In genomic region chr1:24908591-24909259, GRCh38 we compare ENCODE assay signal across 17 cellular contexts. TPM values are rescaled to one million over a fixed set of nuclear protein-coding genes. Genes with fewer than 3 reads are reported as not detected.
DNase-seq lines count a peak whose midpoint lies in the region; ATAC-seq and TF ChIP-seq lines count a peak whose summit lies in the region.
"Had no signal": no experiment of that assay in that cellular context is flagged by ENCODE, and none has a peak within 500 bp of the region (broad histone marks: within the 10 kb centered on the region; RNA-seq: fewer than 3 reads in every experiment).

No MANE protein-coding gene starts in this region.

- H3K36me3 ChIP-seq in iPS-20b (ENCODE audit: insufficient read depth, low read depth, low read length) (no peaks in the 10 kb centered on the region), upper lobe of right lung (no peaks in the 10 kb centered on the region)
- H3K36me3 ChIP-seq: adrenal gland had no signal

- no peak overlapping the region for H3K4me3 Mint-ChIP-seq in activated naive CD4-positive, alpha-beta T cell treated with anti-CD3 and anti-CD28 coated beads, Interleukin-2, amount 50 U/mL, for 24 hours
- no peak overlapping the region for H3K4me3 Mint-ChIP-seq in T-cell
- H3K4me3 Mint-ChIP-seq: activated B cell treated with CpG ODN at 0.5 μM for 24 hours had no signal

- H3K4me3 ChIP-seq in iPS-20b (ENCODE audit: low read length) (peak overlapping the region; percentile 32; the same call in 1 of the 2 replicates), upper lobe of right lung (no peak overlapping the region)
- H3K4me3 ChIP-seq: adrenal gland, esophagus squamous epithelium had no signal

- H3K36me3 Mint-ChIP-seq in activated naive CD4-positive, alpha-beta T cell treated with anti-CD3 and anti-CD28 coated beads, Interleukin-2, amount 50 U/mL, for 24 hours = peaks cover 8% of the 10 kb centered on the region
- peaks cover 46% of the 10 kb centered on the region for H3K36me3 Mint-ChIP-seq in T-cell
- H3K36me3 Mint-ChIP-seq: type B pancreatic cell had no signal

- H3K9ac ChIP-seq in iPS-20b (ENCODE audit: low read depth, low read length) = no peak overlapping the region

- H3K4me1 ChIP-seq in iPS-20b (ENCODE audit: insufficient read depth, low read length) (no peaks in the 10 kb centered on the region), upper lobe of right lung (no peaks in the 10 kb centered on the region)
- H3K4me1 ChIP-seq: adrenal gland, esophagus squamous epithelium had no signal

- intact Hi-C loops in upper lobe of right lung (cut with DNase I) = no loop called here

- POLR2A ChIA-PET in T-cell (lab: Charles Lee) = interaction anchor here (0.5 to 0.9 kb wide), 3 partner anchors 15 to 586 kb away, joined by 3 read pairs; no protein-coding TSS in a partner anchor

- H3K9me3 ChIP-seq in iPS-20b (ENCODE audit: insufficient read depth, low read depth, low read length) = no peaks in the 10 kb centered on the region
- no peaks in the 10 kb centered on the region for H3K9me3 ChIP-seq in upper lobe of right lung
- H3K9me3 ChIP-seq: adrenal gland, esophagus squamous epithelium had no signal

- H3K27ac Mint-ChIP-seq in activated naive CD4-positive, alpha-beta T cell treated with anti-CD3 and anti-CD28 coated beads, Interleukin-2, amount 50 U/mL, for 24 hours = peak overlapping the region; percentile 41
- H3K27ac Mint-ChIP-seq in T-cell = peak overlapping the region; percentile 93 to 97
- H3K27ac Mint-ChIP-seq: activated B cell treated with CpG ODN at 0.5 μM for 24 hours had no signal

- TF ChIP-seq CTCF in upper lobe of right lung (IDR thresholded peaks at IDR 0.05) = no peak

- peaks cover 39% of the 10 kb centered on the region for H3K4me1 Mint-ChIP-seq in activated naive CD4-positive, alpha-beta T cell treated with anti-CD3 and anti-CD28 coated beads, Interleukin-2, amount 50 U/mL, for 24 hours
- peaks cover 45 to 70% (median 64%) of the 10 kb centered on the region in 3 donors for H3K4me1 Mint-ChIP-seq in T-cell

- CTCF ChIA-PET in T-cell (lab: Charles Lee) = interaction anchor here in 1 of 2 donors (0.7 kb wide), 1 partner anchor 193 kb away, joined by 3 read pairs; no protein-coding TSS in a partner anchor

- H3K9me3 Mint-ChIP-seq in activated naive CD4-positive, alpha-beta T cell treated with anti-CD3 and anti-CD28 coated beads, Interleukin-2, amount 50 U/mL, for 24 hours = no peaks in the 10 kb centered on the region
- H3K9me3 Mint-ChIP-seq in T-cell = no peaks in the 10 kb centered on the region
- H3K9me3 Mint-ChIP-seq: activated B cell treated with CpG ODN at 0.5 μM for 24 hours, type B pancreatic cell had no signal

- no peak for ATAC-seq in T-cell (replicated peaks in 1 of 4)
- ATAC-seq in upper lobe of right lung = no peak

- no peak overlapping the region for H3K27ac ChIP-seq in iPS-20b (ENCODE audit: low read length)
- H3K27ac ChIP-seq in upper lobe of right lung = no peak overlapping the region
- H3K27ac ChIP-seq: adrenal gland, esophagus squamous epithelium had no signal

- H3K27me3 ChIP-seq in iPS-20b (ENCODE audit: insufficient read depth, low read length) (no peaks in the 10 kb centered on the region), upper lobe of right lung (no peaks in the 10 kb centered on the region)
- H3K27me3 ChIP-seq: adrenal gland had no signal

- DNase-seq in activated naive CD4-positive, alpha-beta T cell (lab: John Stamatoyannopoulos, UW) = no peak
- DNase-seq in T-cell = no peak
- DNase-seq in upper lobe of right lung = peak; percentile 27
- no peak for DNase-seq in HK-2 (ENCODE audit: unreplicated experiment)
- no peak for DNase-seq in SHP77 treated with DMSO at 0.1 percent for 48 hours (lab: John Stamatoyannopoulos, UW)
- no peak for DNase-seq in central memory CD4-positive, alpha-beta T cell
- DNase-seq: activated B cell treated with CpG ODN at 0.5 μM for 24 hours; DND-41; esophagus squamous epithelium; Karpas-422; NCI-H1092; NCI-H2171; stimulated activated naive CD4-positive, alpha-beta T cell had no signal

- no peaks in the 10 kb centered on the region for H3K27me3 Mint-ChIP-seq in activated naive CD4-positive, alpha-beta T cell treated with anti-CD3 and anti-CD28 coated beads, Interleukin-2, amount 50 U/mL, for 24 hours
- H3K27me3 Mint-ChIP-seq in T-cell = no peaks in the 10 kb centered on the region
- H3K27me3 Mint-ChIP-seq: activated B cell treated with CpG ODN at 0.5 μM for 24 hours had no signal

RNA-seq across cellular contexts. Expression of gene RUNX3, which starts 21.4 kb away (rescaled TPM):
- total RNA-seq in T-cell = 100 to 1,000 TPM; 140 to 220 (median 145) TPM
- total RNA-seq in upper lobe of right lung = 13.1 TPM
